11 cellular contexts compared by ENCODE assay signal in the genomic region with DNA sequence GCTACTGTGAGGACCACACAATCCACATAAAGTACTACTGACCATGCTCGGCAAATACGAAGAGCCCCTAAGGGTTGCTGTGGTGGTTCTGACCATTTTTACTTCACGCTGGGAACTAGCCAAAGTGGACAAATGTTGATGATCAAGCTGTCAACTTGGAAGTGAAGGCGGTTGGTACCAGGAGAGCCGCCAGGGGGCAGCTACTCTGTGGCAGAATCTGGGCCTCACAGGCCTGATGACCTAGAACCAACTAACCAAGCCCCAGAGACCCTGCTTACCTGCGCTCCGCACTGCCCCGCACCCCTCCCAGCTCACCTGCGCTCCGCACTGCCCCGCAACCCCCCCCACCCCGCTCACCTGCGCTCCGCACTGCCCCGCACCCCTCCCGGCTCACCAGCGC. TPM values are rescaled to one million over a fixed set of nuclear protein-coding genes. Genes with fewer than 3 reads are reported as not detected.
DNase-seq lines count a peak whose midpoint lies in the region; TF ChIP-seq lines count a peak whose summit lies in the region.
"Had no signal": no experiment of that assay in that cellular context is flagged by ENCODE, and none has a peak within 500 bp of the region (broad histone marks: within the 10 kb centered on the region; RNA-seq: fewer than 3 reads in every experiment).

No MANE protein-coding gene starts in this region.

- peaks cover 4% of the 10 kb centered on the region for H3K27me3 Mint-ChIP-seq in endothelial cell (ENCODE audit: unreplicated experiment)

- no peak overlapping the region for H3K4me2 ChIP-seq in parathyroid adenoma (ENCODE audit: low read length)

- H3K79me2 ChIP-seq in parathyroid adenoma: peaks cover 39% of the 10 kb centered on the region

- H2AFZ ChIP-seq in parathyroid adenoma: no peak overlapping the region

- H3K9ac ChIP-seq in parathyroid adenoma: no peak overlapping the region

- H3K9me3 Mint-ChIP-seq in endothelial cell (ENCODE audit: unreplicated experiment): no peaks in the 10 kb centered on the region

- no peaks in the 10 kb centered on the region for H3K27me3 ChIP-seq in GM06990 (replicated peaks; ENCODE audit: control insufficient read depth, insufficient read depth, low read length)
- no peaks in the 10 kb centered on the region for H3K27me3 ChIP-seq in parathyroid adenoma (ENCODE audit: control insufficient read depth, insufficient read depth, low read length)
- H3K27me3 ChIP-seq: ascending aorta, pancreas had no signal

- peaks cover 3% of the 10 kb centered on the region for H3K4me1 ChIP-seq in parathyroid adenoma

- no peak overlapping the region for H3K4me3 ChIP-seq in GM06990 (replicated peaks; ENCODE audit: low read depth, low read length)
- H3K4me3 ChIP-seq in parathyroid adenoma (ENCODE audit: low read depth, low read length): no peak overlapping the region
- H3K4me3 ChIP-seq: ascending aorta, pancreas had no signal

- H3K36me3 Mint-ChIP-seq in endothelial cell (ENCODE audit: low read depth, unreplicated experiment): peaks cover 14% of the 10 kb centered on the region

- DNase-seq in GM06990 (ENCODE audit: extremely low read depth, insufficient read length): no peak
- peak; percentile 29 for DNase-seq in NCI-H460 (ENCODE audit: extremely low read depth, low read depth)
- peak; percentile 69 for DNase-seq in endothelial cell (ENCODE audit: low spot score)
- no peak for DNase-seq in NCI-H187 treated with DMSO at 0.1 percent for 48 hours (lab: John Stamatoyannopoulos, UW)
- no peak for DNase-seq in NCI-H1436 (lab: John Stamatoyannopoulos, UW)
- no peak for DNase-seq in central memory CD4-positive, alpha-beta T cell
- DNase-seq: HCEC 1CT, KBM-7 had no signal

- peak overlapping the region; percentile 27 for H3K27ac Mint-ChIP-seq in endothelial cell (ENCODE audit: unreplicated experiment)

- H3K4me1 Mint-ChIP-seq in endothelial cell (ENCODE audit: unreplicated experiment): peaks cover 37% of the 10 kb centered on the region

- no peak overlapping the region for H3K27ac ChIP-seq in parathyroid adenoma
- H3K27ac ChIP-seq: ascending aorta, pancreas had no signal

- H3K36me3 ChIP-seq in GM06990 (ENCODE audit: control insufficient read depth, insufficient read depth, low read length) (peaks cover 4% of the 10 kb centered on the region; the same call in 1 of the 2 replicates), parathyroid adenoma (ENCODE audit: control insufficient read depth, insufficient read depth, low read length) (no peaks in the 10 kb centered on the region)
- H3K36me3 ChIP-seq: pancreas had no signal

- TF ChIP-seq CTCF in GM06990 (IDR thresholded peaks at IDR 0.05; ENCODE audit: insufficient read depth, low read length, poor library complexity, severe bottlenecking) (peak; percentile 59), endothelial cell (IDR thresholded peaks at IDR 0.05; ENCODE audit: unreplicated experiment) (peak; percentile 40), parathyroid adenoma (IDR thresholded peaks at IDR 0.05) (peak; percentile 36)

- no peaks in the 10 kb centered on the region for H3K9me3 ChIP-seq in parathyroid adenoma (ENCODE audit: control insufficient read depth, low read length)
- H3K9me3 ChIP-seq: ascending aorta, pancreas had no signal

- no peak overlapping the region for H3K4me3 Mint-ChIP-seq in endothelial cell (ENCODE audit: unreplicated experiment)

RNA-seq across cellular contexts. Expression of a gene that starts 5.6 kb away (rescaled TPM):
- 64.4 and 67.2 TPM in 2 replicates for total RNA-seq in NCI-H460 (2014; rRNA removed; shearing (Covaris generic))
- polyA plus RNA-seq in NCI-H460 (2014; cell fraction: nucleus; rRNA removed): 103 and 176 TPM in 2 replicates
- 112 TPM for total RNA-seq in endothelial cell (ENCODE audit: unreplicated experiment)

RNA-seq across cellular contexts. Expression of a gene that starts 5.7 kb away (rescaled TPM):
- 8.1 and 11.2 TPM in 2 replicates for total RNA-seq in NCI-H460 (2014; rRNA removed; shearing (Covaris generic))
- polyA plus RNA-seq in NCI-H460 (2014; cell fraction: nucleus; rRNA removed): 72.8 and 84.1 TPM in 2 replicates
- total RNA-seq in endothelial cell (ENCODE audit: unreplicated experiment): 31.4 TPM

RNA-seq across cellular contexts. Expression of a gene that starts 46.8 kb away (rescaled TPM):
- total RNA-seq in NCI-H460 (2014; rRNA removed; shearing (Covaris generic)): 7.5 and 7.9 TPM in 2 replicates
- polyA plus RNA-seq in NCI-H460 (2014; cell fraction: nucleus; rRNA removed): 54.1 and 62.1 TPM in 2 replicates
- 14.5 TPM for total RNA-seq in endothelial cell (ENCODE audit: unreplicated experiment)

Comparison
In these comparisons a context has a peak if more than half of its experiments do, and no peak if none do; other contexts are left out.
1. DNase-seq: peak in NCI-H460 (single experiment) and endothelial cell (single experiment); none in GM06990 (single experiment), NCI-H187 treated with DMSO at 0.1 percent for 48 hours (single experiment), NCI-H1436 (single experiment) and central memory CD4-positive, alpha-beta T cell (single experiment).
2. Peak in every context shown above with its lines, with median percentiles within 50 percentile points of each other: CTCF ChIP-seq.